Comparison of ENCODE assay signal across 2 cellular contexts in the genomic region with DNA sequence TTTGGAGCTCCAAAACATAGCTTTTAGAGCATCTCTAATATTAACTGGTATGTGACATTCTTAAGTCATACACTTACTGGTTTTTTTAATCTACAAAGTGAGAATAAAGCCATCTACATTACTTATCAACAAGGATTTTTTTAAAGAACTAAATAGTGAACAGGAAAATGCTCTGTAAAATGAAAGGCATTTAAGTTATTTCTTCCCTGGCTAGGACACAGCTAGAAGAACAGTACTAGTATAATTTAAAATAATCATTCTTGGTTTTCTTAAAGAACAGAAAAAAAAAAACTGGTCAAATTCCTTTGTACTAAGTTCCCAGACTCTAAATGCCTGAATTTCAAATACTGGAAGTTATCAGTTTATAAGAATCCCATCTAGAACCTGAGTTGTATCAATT.
TF ChIP-seq lines count a peak whose summit lies in the region.

No MANE protein-coding gene starts in this region.

TF ChIP-seq in SK-N-SH treated with all-trans-retinoic acid at 6 μM for 48 hours, 23 proteins besides CTCF, POLR2A, EP300 and RAD21 (continued from another document):
- TF ChIP-seq TOX (CRISPR knock-in tag; IDR thresholded peaks at IDR 0.05; ENCODE audit: borderline replicate concordance) (no peak), CREB5 (CRISPR knock-in tag; IDR thresholded peaks at IDR 0.05; ENCODE audit: low read depth) (no peak), ZFP3 (CRISPR knock-in tag; IDR thresholded peaks at IDR 0.05) (no peak), ZNF8 (CRISPR knock-in tag; IDR thresholded peaks at IDR 0.05) (no peak), ZFP30 (CRISPR knock-in tag; IDR thresholded peaks at IDR 0.05) (no peak), CSDC2 (CRISPR knock-in tag; IDR thresholded peaks at IDR 0.05) (no peak), RARB (CRISPR knock-in tag; IDR thresholded peaks at IDR 0.05) (no peak), ARNTL (CRISPR knock-in tag; IDR thresholded peaks at IDR 0.05; ENCODE audit: borderline replicate concordance, low read depth) (no peak), ISL1 (CRISPR knock-in tag; IDR thresholded peaks at IDR 0.05) (no peak)
- TF ChIP-seq, protein P1, sequence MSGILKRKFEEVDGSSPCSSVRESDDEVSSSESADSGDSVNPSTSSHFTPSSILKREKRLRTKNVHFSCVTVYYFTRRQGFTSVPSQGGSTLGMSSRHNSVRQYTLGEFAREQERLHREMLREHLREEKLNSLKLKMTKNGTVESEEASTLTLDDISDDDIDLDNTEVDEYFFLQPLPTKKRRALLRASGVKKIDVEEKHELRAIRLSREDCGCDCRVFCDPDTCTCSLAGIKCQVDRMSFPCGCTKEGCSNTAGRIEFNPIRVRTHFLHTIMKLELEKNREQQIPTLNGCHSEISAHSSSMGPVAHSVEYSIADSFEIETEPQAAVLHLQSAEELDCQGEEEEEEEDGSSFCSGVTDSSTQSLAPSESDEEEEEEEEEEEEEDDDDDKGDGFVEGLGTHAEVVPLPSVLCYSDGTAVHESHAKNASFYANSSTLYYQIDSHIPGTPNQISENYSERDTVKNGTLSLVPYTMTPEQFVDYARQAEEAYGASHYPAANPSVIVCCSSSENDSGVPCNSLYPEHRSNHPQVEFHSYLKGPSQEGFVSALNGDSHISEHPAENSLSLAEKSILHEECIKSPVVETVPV (CRISPR knock-in tag; IDR thresholded peaks at IDR 0.05), result no peak
- TF ChIP-seq, protein P2, sequence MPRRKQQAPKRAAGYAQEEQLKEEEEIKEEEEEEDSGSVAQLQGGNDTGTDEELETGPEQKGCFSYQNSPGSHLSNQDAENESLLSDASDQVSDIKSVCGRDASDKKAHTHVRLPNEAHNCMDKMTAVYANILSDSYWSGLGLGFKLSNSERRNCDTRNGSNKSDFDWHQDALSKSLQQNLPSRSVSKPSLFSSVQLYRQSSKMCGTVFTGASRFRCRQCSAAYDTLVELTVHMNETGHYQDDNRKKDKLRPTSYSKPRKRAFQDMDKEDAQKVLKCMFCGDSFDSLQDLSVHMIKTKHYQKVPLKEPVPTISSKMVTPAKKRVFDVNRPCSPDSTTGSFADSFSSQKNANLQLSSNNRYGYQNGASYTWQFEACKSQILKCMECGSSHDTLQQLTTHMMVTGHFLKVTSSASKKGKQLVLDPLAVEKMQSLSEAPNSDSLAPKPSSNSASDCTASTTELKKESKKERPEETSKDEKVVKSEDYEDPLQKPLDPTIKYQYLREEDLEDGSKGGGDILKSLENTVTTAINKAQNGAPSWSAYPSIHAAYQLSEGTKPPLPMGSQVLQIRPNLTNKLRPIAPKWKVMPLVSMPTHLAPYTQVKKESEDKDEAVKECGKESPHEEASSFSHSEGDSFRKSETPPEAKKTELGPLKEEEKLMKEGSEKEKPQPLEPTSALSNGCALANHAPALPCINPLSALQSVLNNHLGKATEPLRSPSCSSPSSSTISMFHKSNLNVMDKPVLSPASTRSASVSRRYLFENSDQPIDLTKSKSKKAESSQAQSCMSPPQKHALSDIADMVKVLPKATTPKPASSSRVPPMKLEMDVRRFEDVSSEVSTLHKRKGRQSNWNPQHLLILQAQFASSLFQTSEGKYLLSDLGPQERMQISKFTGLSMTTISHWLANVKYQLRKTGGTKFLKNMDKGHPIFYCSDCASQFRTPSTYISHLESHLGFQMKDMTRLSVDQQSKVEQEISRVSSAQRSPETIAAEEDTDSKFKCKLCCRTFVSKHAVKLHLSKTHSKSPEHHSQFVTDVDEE (CRISPR knock-in tag; IDR thresholded peaks at IDR 0.05), result no peak

TF ChIP-seq in SK-N-SH, 30 proteins besides CTCF, POLR2A, EP300 and RAD21 (continued from another document):
- TF ChIP-seq FOXM1 (IDR thresholded peaks at IDR 0.05; ENCODE audit: low read depth) (no peak), SIN3A (IDR thresholded peaks at IDR 0.05; ENCODE audit: borderline replicate concordance, low read depth, low read length) (no peak), GATA2 (CRISPR knock-in tag; IDR thresholded peaks at IDR 0.05) (no peak), TCF12 (IDR thresholded peaks at IDR 0.05) (no peak)
- TF ChIP-seq, protein P3, sequence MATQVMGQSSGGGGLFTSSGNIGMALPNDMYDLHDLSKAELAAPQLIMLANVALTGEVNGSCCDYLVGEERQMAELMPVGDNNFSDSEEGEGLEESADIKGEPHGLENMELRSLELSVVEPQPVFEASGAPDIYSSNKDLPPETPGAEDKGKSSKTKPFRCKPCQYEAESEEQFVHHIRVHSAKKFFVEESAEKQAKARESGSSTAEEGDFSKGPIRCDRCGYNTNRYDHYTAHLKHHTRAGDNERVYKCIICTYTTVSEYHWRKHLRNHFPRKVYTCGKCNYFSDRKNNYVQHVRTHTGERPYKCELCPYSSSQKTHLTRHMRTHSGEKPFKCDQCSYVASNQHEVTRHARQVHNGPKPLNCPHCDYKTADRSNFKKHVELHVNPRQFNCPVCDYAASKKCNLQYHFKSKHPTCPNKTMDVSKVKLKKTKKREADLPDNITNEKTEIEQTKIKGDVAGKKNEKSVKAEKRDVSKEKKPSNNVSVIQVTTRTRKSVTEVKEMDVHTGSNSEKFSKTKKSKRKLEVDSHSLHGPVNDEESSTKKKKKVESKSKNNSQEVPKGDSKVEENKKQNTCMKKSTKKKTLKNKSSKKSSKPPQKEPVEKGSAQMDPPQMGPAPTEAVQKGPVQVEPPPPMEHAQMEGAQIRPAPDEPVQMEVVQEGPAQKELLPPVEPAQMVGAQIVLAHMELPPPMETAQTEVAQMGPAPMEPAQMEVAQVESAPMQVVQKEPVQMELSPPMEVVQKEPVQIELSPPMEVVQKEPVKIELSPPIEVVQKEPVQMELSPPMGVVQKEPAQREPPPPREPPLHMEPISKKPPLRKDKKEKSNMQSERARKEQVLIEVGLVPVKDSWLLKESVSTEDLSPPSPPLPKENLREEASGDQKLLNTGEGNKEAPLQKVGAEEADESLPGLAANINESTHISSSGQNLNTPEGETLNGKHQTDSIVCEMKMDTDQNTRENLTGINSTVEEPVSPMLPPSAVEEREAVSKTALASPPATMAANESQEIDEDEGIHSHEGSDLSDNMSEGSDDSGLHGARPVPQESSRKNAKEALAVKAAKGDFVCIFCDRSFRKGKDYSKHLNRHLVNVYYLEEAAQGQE (IDR thresholded peaks at IDR 0.05; ENCODE audit: low read depth, low read length), result no peak
